Comparison of ENCODE assay signal across 12 cellular contexts in the genomic region with DNA sequence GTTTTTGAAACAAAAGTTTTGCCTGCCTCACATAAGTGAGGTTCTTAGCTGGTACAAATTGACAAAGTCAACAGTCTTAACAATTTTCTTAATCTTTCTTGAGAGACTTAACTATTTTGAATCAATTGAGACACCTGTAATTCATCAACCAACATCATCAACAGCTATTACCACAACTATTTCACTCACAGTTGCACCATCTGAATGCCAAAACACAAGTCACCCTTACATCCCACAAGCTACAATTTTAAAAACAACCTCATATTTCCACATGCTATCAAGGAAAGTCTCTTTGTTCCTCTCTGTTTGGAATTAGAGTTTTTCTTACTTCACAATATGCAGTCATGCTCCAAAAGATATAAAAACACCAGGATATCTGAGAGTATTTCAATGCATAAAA. TPM values are rescaled to one million over a fixed set of nuclear protein-coding genes. Genes with fewer than 3 reads are reported as not detected.
DNase-seq lines count a peak whose midpoint lies in the region; ATAC-seq and TF ChIP-seq lines count a peak whose summit lies in the region.
"Had no signal": no experiment of that assay in that cellular context is flagged by ENCODE, and none has a peak within 500 bp of the region (broad histone marks: within the 10 kb centered on the region; RNA-seq: fewer than 3 reads in every experiment).

No MANE protein-coding gene starts in this region.

- TF ChIP-seq CTCF in ascending aorta (IDR thresholded peaks at IDR 0.05), result no peak
- TF ChIP-seq CTCF in uterus (IDR thresholded peaks at IDR 0.05), result no peak

- no peaks in the 10 kb centered on the region for H3K27me3 ChIP-seq in ascending aorta
- H3K27me3 ChIP-seq in uterus, result no peaks in the 10 kb centered on the region
- H3K27me3 ChIP-seq: thyroid gland had no signal

- no peaks in the 10 kb centered on the region for H3K9me3 ChIP-seq in ascending aorta
- H3K9me3 ChIP-seq in uterus, result no peaks in the 10 kb centered on the region
- H3K9me3 ChIP-seq: thyroid gland had no signal

- no peak overlapping the region for H3K4me3 Mint-ChIP-seq in activated naive CD4-positive, alpha-beta T cell treated with anti-CD3 and anti-CD28 coated beads, Interleukin-2, amount 50 U/mL, for 24 hours
- H3K4me3 Mint-ChIP-seq in activated naive CD4-positive, alpha-beta T cell treated with anti-CD3 and anti-CD28 coated beads, Interleukin-2, amount 10 ng/mL, durations not matched to agents 7 days and 5 days, result no peak overlapping the region

- H3K27me3 Mint-ChIP-seq in activated naive CD4-positive, alpha-beta T cell treated with anti-CD3 and anti-CD28 coated beads, Interleukin-2, amount 50 U/mL, for 24 hours, result no peaks in the 10 kb centered on the region
- no peaks in the 10 kb centered on the region for H3K27me3 Mint-ChIP-seq in activated naive CD4-positive, alpha-beta T cell treated with anti-CD3 and anti-CD28 coated beads, Interleukin-2, amount 10 ng/mL, durations not matched to agents 7 days and 5 days

- H3K36me3 ChIP-seq in ascending aorta (no peaks in the 10 kb centered on the region), uterus (no peaks in the 10 kb centered on the region)
- H3K36me3 ChIP-seq: thyroid gland had no signal

- H3K4me1 ChIP-seq in ascending aorta, result peaks cover 12 to 42% of the 10 kb centered on the region in 2 donors
- peaks cover 4 to 5% of the 10 kb centered on the region in 2 donors for H3K4me1 ChIP-seq in uterus

- intact Hi-C loops in ascending aorta (cut with DNase I), result no loop called here
- intact Hi-C loops in uterus (cut with DNase I; ENCODE audit: low total_unique reads), result no loop called here

- ATAC-seq in HG02884 (IDR thresholded peaks at IDR 0.05; ENCODE audit: unreplicated experiment) (no peak), GM21528 (IDR thresholded peaks at IDR 0.05; ENCODE audit: low FRiP score, unreplicated experiment) (no peak)

- H3K4me1 Mint-ChIP-seq in activated naive CD4-positive, alpha-beta T cell treated with anti-CD3 and anti-CD28 coated beads, Interleukin-2, amount 50 U/mL, for 24 hours, result peaks cover 79% of the 10 kb centered on the region
- H3K4me1 Mint-ChIP-seq in activated naive CD4-positive, alpha-beta T cell treated with anti-CD3 and anti-CD28 coated beads, Interleukin-2, amount 10 ng/mL, durations not matched to agents 7 days and 5 days, result peaks cover 32% of the 10 kb centered on the region

- H3K27ac Mint-ChIP-seq in activated naive CD4-positive, alpha-beta T cell treated with anti-CD3 and anti-CD28 coated beads, Interleukin-2, amount 50 U/mL, for 24 hours, result peak overlapping the region; percentile 66
- H3K27ac Mint-ChIP-seq in activated naive CD4-positive, alpha-beta T cell treated with anti-CD3 and anti-CD28 coated beads, Interleukin-2, amount 10 ng/mL, durations not matched to agents 7 days and 5 days, result no peak overlapping the region
- H3K27ac Mint-ChIP-seq: activated T-helper 1 cell treated with anti-CD3 and anti-CD28 coated beads, Interleukin-12 subunit alpha, Interleukin-12 subunit beta, Interleukin-2, Interleukin-4 antibody, amounts not matched to agents 30 ng/mL and 10 ng/mL and 1 ng/mL, durations not matched to agents 14 hours and 24 hours and 36 hours had no signal

- TF ChIP-seq POLR2A in uterus (IDR thresholded peaks at IDR 0.05), result no peak

- DNase-seq in activated naive CD4-positive, alpha-beta T cell treated with anti-CD3 and anti-CD28 coated beads, Interleukin-2, amount 10 ng/mL, durations not matched to agents 7 days and 5 days, result no peak
- DNase-seq in ascending aorta (ENCODE audit: low spot score in 2 of 2) (no peak), glomerular visceral epithelial cell (ENCODE audit: extremely low spot score) (peak; percentile 32), uterus (no peak), COLO668 (lab: John Stamatoyannopoulos, UW; ENCODE audit: unreplicated experiment) (no peak)
- DNase-seq: activated CD4-positive, CD25-positive, alpha-beta regulatory T cell treated with anti-CD3 and anti-CD28 coated beads, Interleukin-2, amount 50 U/mL, for 72 hours; NCI-H2081 treated with DMSO at 0.1 percent for 48 hours; thyroid gland had no signal

- H3K27ac ChIP-seq in ascending aorta (peak overlapping the region; percentile 61 to 100), uterus (peak overlapping the region; percentile 14 to 99)

- H3K9me3 Mint-ChIP-seq in activated naive CD4-positive, alpha-beta T cell treated with anti-CD3 and anti-CD28 coated beads, Interleukin-2, amount 50 U/mL, for 24 hours, result no peaks in the 10 kb centered on the region
- no peaks in the 10 kb centered on the region for H3K9me3 Mint-ChIP-seq in activated naive CD4-positive, alpha-beta T cell treated with anti-CD3 and anti-CD28 coated beads, Interleukin-2, amount 10 ng/mL, durations not matched to agents 7 days and 5 days
- H3K9me3 Mint-ChIP-seq: activated T-helper 1 cell treated with anti-CD3 and anti-CD28 coated beads, Interleukin-12 subunit alpha, Interleukin-12 subunit beta, Interleukin-2, Interleukin-4 antibody, amounts not matched to agents 30 ng/mL and 10 ng/mL and 1 ng/mL, durations not matched to agents 14 hours and 24 hours and 36 hours had no signal

- CTCF ChIA-PET in activated naive CD4-positive, alpha-beta T cell treated with anti-CD3 and anti-CD28 coated beads, Interleukin-2, amount 10 ng/mL, durations not matched to agents 7 days and 5 days (lab: Charles Lee), result no interaction called here

- no peak overlapping the region for H3K4me3 ChIP-seq in ascending aorta
- no peak overlapping the region for H3K4me3 ChIP-seq in uterus
- H3K4me3 ChIP-seq: thyroid gland had no signal

- no peaks in the 10 kb centered on the region for H3K36me3 Mint-ChIP-seq in activated naive CD4-positive, alpha-beta T cell treated with anti-CD3 and anti-CD28 coated beads, Interleukin-2, amount 50 U/mL, for 24 hours
- peaks cover 10% of the 10 kb centered on the region for H3K36me3 Mint-ChIP-seq in activated naive CD4-positive, alpha-beta T cell treated with anti-CD3 and anti-CD28 coated beads, Interleukin-2, amount 10 ng/mL, durations not matched to agents 7 days and 5 days

RNA-seq across cellular contexts. Expression of a gene that starts 4.9 kb away (rescaled TPM):
- total RNA-seq in ascending aorta, result 26.5 TPM
- total RNA-seq in uterus, result 10 to 100 TPM; 14.4 to 39.5 (median 26.2) TPM
